In genomic region chr2:171390941-171391516, GRCh38 we compare ENCODE assay signal across 13 cellular contexts. TPM values are rescaled to one million over a fixed set of nuclear protein-coding genes. Genes with fewer than 3 reads are reported as not detected.
A peak's percentile ranks its signal among the peaks of the same experiment; 100 is the strongest.
DNase-seq lines count a peak whose midpoint lies in the region; ATAC-seq and TF ChIP-seq lines count a peak whose summit lies in the region.
"Had no signal": no experiment of that assay in that cellular context is flagged by ENCODE, and none has a peak within 500 bp of the region (broad histone marks: within the 10 kb centered on the region; RNA-seq: fewer than 3 reads in every experiment).

No MANE protein-coding gene starts in this region.

- peaks cover 13% of the 10 kb centered on the region for H3F3A ChIP-seq in OCI-LY1 (ENCODE audit: insufficient read depth, low read length)

- DNase-seq in MCF 10A (ENCODE audit: unreplicated experiment): peak; percentile 82
- no peak for DNase-seq in breast epithelium (ENCODE audit: low spot score in 2 of 2)
- DNase-seq in chondrocyte (ENCODE audit: low spot score): no peak
- no peak for DNase-seq in NCI-H524 treated with DMSO at 0.1 percent for 48 hours (lab: John Stamatoyannopoulos, UW)
- DNase-seq: naive B cell, Peyer's patch, testis had no signal

- H3K36me3 Mint-ChIP-seq in MCF 10A (ENCODE audit: insufficient read depth, unreplicated experiment) (peaks cover 4% of the 10 kb centered on the region), chondrocyte (ENCODE audit: low read depth) (peaks cover 2% of the 10 kb centered on the region)

- no peak overlapping the region for H3K27ac ChIP-seq in breast epithelium
- peak overlapping the region; percentile 75 for H3K27ac ChIP-seq in OCI-LY1 (ENCODE audit: low read depth, low read length, poor library complexity, severe bottlenecking)
- H3K27ac ChIP-seq: C4-2B, Peyer's patch, testis had no signal

- no peak for ATAC-seq in GM18909 (IDR thresholded peaks at IDR 0.05; ENCODE audit: poor library complexity, unreplicated experiment)
- no peak for ATAC-seq in GM19035 (IDR thresholded peaks at IDR 0.05; ENCODE audit: unreplicated experiment)

- CTCF ChIA-PET in MCF 10A (lab: Yijun Ruan, JAX): interaction anchor here (0.6 to 0.9 kb wide), 2 partner anchors 25 to 1686 kb away, joined by 3 to 5 read pairs; no protein-coding TSS in a partner anchor

- H3K4me3 ChIP-seq in breast epithelium: no peak overlapping the region
- no peak overlapping the region for H3K4me3 ChIP-seq in OCI-LY1 (ENCODE audit: low read depth, low read length, poor library complexity, severe bottlenecking)
- H3K4me3 ChIP-seq in skeletal muscle satellite cell (ENCODE audit: low read length): no peak overlapping the region
- H3K4me3 ChIP-seq: Peyer's patch, testis had no signal

- intact Hi-C loops in MCF 10A (cut with micrococcal nuclease): no loop called here
- intact Hi-C loops in breast epithelium (cut with DNase I; ENCODE audit: low total_unique reads): no loop called here

- H3K4me2 ChIP-seq in OCI-LY1 (ENCODE audit: low read length) (no peak overlapping the region), skeletal muscle satellite cell (ENCODE audit: low read length) (peak overlapping the region; percentile 4)

- H3K9me3 Mint-ChIP-seq in MCF 10A (ENCODE audit: unreplicated experiment): no peaks in the 10 kb centered on the region
- no peaks in the 10 kb centered on the region for H3K9me3 Mint-ChIP-seq in chondrocyte (ENCODE audit: low read depth)
- H3K9me3 Mint-ChIP-seq: central memory CD8-positive, alpha-beta T cell; naive B cell had no signal

- H3K4me1 Mint-ChIP-seq in MCF 10A (ENCODE audit: insufficient read depth, unreplicated experiment): peaks cover 18% of the 10 kb centered on the region
- H3K4me1 Mint-ChIP-seq in chondrocyte (ENCODE audit: low read depth): peaks cover 22% of the 10 kb centered on the region

- POLR2A ChIA-PET in MCF 10A (lab: Yijun Ruan, JAX): no interaction called here

- H2AFZ ChIP-seq in OCI-LY1 (ENCODE audit: low read length): no peak overlapping the region

- H3K9me3 ChIP-seq in breast epithelium (no peaks in the 10 kb centered on the region), OCI-LY1 (ENCODE audit: low read length) (no peaks in the 10 kb centered on the region), skeletal muscle satellite cell (replicated peaks; ENCODE audit: low read length) (no peaks in the 10 kb centered on the region)
- H3K9me3 ChIP-seq: Peyer's patch, testis had no signal

- H3K27me3 ChIP-seq in breast epithelium (no peaks in the 10 kb centered on the region), OCI-LY1 (ENCODE audit: insufficient read depth, low read length) (no peaks in the 10 kb centered on the region), skeletal muscle satellite cell (ENCODE audit: control insufficient read depth, insufficient read depth, low read length) (no peaks in the 10 kb centered on the region)
- H3K27me3 ChIP-seq: Peyer's patch, testis had no signal

- BruUV-seq in MCF 10A (replicated peaks; lab: Mats Ljungman, UMichigan): no TSS peak

- H3K36me3 ChIP-seq in breast epithelium (no peaks in the 10 kb centered on the region), OCI-LY1 (ENCODE audit: insufficient read depth, low read length) (no peaks in the 10 kb centered on the region), skeletal muscle satellite cell (ENCODE audit: insufficient read depth, low read length) (no peaks in the 10 kb centered on the region)
- H3K36me3 ChIP-seq: Peyer's patch had no signal

- H3K27me3 Mint-ChIP-seq in MCF 10A (ENCODE audit: insufficient read depth, unreplicated experiment) (no peaks in the 10 kb centered on the region), chondrocyte (ENCODE audit: low read depth) (no peaks in the 10 kb centered on the region)
- H3K27me3 Mint-ChIP-seq: central memory CD8-positive, alpha-beta T cell; naive B cell had no signal

- no peaks in the 10 kb centered on the region for H4K20me1 ChIP-seq in OCI-LY1 (ENCODE audit: insufficient read depth, low read length)

- H3K4me1 ChIP-seq in breast epithelium (no peaks in the 10 kb centered on the region), OCI-LY1 (ENCODE audit: insufficient read depth, low read length, severe bottlenecking) (peaks cover 58% of the 10 kb centered on the region), skeletal muscle satellite cell (ENCODE audit: control insufficient read depth, insufficient read depth, low read length) (peaks cover 25% of the 10 kb centered on the region)
- H3K4me1 ChIP-seq: Peyer's patch, testis had no signal

- H3K79me2 ChIP-seq in OCI-LY1 (ENCODE audit: insufficient read depth, low read length): 0 out of 2 replicates have a peak, but pooled peaks cover 4% of the 10 kb centered on the region

- no peaks in the 10 kb centered on the region for H3K9me2 ChIP-seq in OCI-LY1 (ENCODE audit: low read depth, low read length)

- H3K4me3 Mint-ChIP-seq in MCF 10A (ENCODE audit: unreplicated experiment): no peak overlapping the region
- H3K4me3 Mint-ChIP-seq in chondrocyte (ENCODE audit: unreplicated experiment): no peak overlapping the region
- H3K4me3 Mint-ChIP-seq: central memory CD8-positive, alpha-beta T cell; naive B cell had no signal

- no peak for TF ChIP-seq POLR2A in breast epithelium (IDR thresholded peaks at IDR 0.05)

- H3K9ac ChIP-seq in OCI-LY1 (ENCODE audit: low read length): no peak overlapping the region
- no peak overlapping the region for H3K9ac ChIP-seq in skeletal muscle satellite cell (ENCODE audit: low read depth, low read length)

- TF ChIP-seq CTCF in MCF 10A (IDR thresholded peaks at IDR 0.05; ENCODE audit: unreplicated experiment): no peak
- TF ChIP-seq CTCF in breast epithelium (IDR thresholded peaks at IDR 0.05): no peak
- no peak for TF ChIP-seq CTCF in OCI-LY1 (IDR thresholded peaks at IDR 0.05; ENCODE audit: low read length)
- TF ChIP-seq CTCF in chondrocyte (IDR thresholded peaks at IDR 0.05): no peak

- H3K27ac Mint-ChIP-seq in MCF 10A (ENCODE audit: low read depth, unreplicated experiment) (peak overlapping the region; percentile 6), chondrocyte (ENCODE audit: unreplicated experiment) (peak overlapping the region; percentile 82)

RNA-seq across cellular contexts. Expression of gene METTL8, which starts 42.8 kb away (rescaled TPM):
- 28.4 and 55.1 TPM in 2 replicates for total RNA-seq in MCF 10A (2022)
- 10 to 100 TPM; 21.4 to 26.9 (median 22.9) TPM for total RNA-seq in breast epithelium
- total RNA-seq in chondrocyte: 24.0 to 30.4 TPM (median 25.7 TPM) in 3 replicates
- 33.2 and 43.6 TPM in 2 replicates for total RNA-seq in skeletal muscle satellite cell (2012; rRNA removed)

RNA-seq across cellular contexts. Expression of gene DCAF17, which starts 43.0 kb away (rescaled TPM):
- 20.8 and 21.3 TPM in 2 replicates for total RNA-seq in MCF 10A (2022)
- total RNA-seq in breast epithelium: 10 to 100 TPM; 13.3 to 30.6 (median 24.6) TPM
- total RNA-seq in chondrocyte: 17.6 to 22.0 TPM (median 18.3 TPM) in 3 replicates
- total RNA-seq in skeletal muscle satellite cell (2012; rRNA removed): 15.1 and 24.8 TPM in 2 replicates
